Comparison of ENCODE assay signal across 10 cellular contexts in genomic region chr2:27079233-27080139, GRCh38. TPM values are rescaled to one million over a fixed set of nuclear protein-coding genes. Genes with fewer than 3 reads are reported as not detected.
A peak's percentile ranks its signal among the peaks of the same experiment; 100 is the strongest.
DNase-seq lines count a peak whose midpoint lies in the region; ATAC-seq, FAIRE-seq and TF ChIP-seq lines count a peak whose summit lies in the region.
"Had no signal": no experiment of that assay in that cellular context is flagged by ENCODE, and none has a peak within 500 bp of the region (broad histone marks: within the 10 kb centered on the region; RNA-seq: fewer than 3 reads in every experiment).

No MANE protein-coding gene starts in this region.

- peaks cover 5% of the 10 kb centered on the region; the same call in 1 of the 2 replicates for H3K23me2 ChIP-seq in H1 (ENCODE audit: low read depth, low read length)

- H2BK15ac ChIP-seq in H1 (ENCODE audit: low read length), result peak overlapping the region; percentile 88; the same call in 1 of the 2 replicates

- TF ChIP-seq CTCF in H1 (IDR thresholded peaks at IDR 0.05; ENCODE audit: control extremely low read depth in 1 of 3, insufficient read depth in 1 of 3, low read depth in 1 of 3, low read length in 3 of 3) (no peak), neural crest cell (conservative IDR thresholded peaks at IDR 0.05) (no peak), omental fat pad (IDR thresholded peaks at IDR 0.05) (no peak)

- H3K9me3 Mint-ChIP-seq in IgD-negative memory B cell, result no peaks in the 10 kb centered on the region
- no peaks in the 10 kb centered on the region for H3K9me3 Mint-ChIP-seq in neural crest cell
- H3K9me3 Mint-ChIP-seq in naive thymus-derived CD4-positive, alpha-beta T cell, result no peaks in the 10 kb centered on the region

- H3K36me3 ChIP-seq in ACC112 (ENCODE audit: insufficient read depth, low read length), result no peaks in the 10 kb centered on the region
- no peaks in the 10 kb centered on the region for H3K36me3 ChIP-seq in H1 (ENCODE audit: control insufficient read depth in 2 of 4, insufficient read depth in 4 of 4, low read length in 3 of 4)
- H3K36me3 ChIP-seq in naive thymus-derived CD4-positive, alpha-beta T cell (ENCODE audit: control insufficient read depth in 2 of 3, insufficient read depth in 3 of 3, low read length in 3 of 3), result no peaks in the 10 kb centered on the region

- H3K79me1 ChIP-seq in H1 (ENCODE audit: low read depth, low read length), result no peaks in the 10 kb centered on the region

- peak overlapping the region in 1 of 4 donors; percentile 23 for H3K4me3 Mint-ChIP-seq in IgD-negative memory B cell
- peak overlapping the region; percentile 61 for H3K4me3 Mint-ChIP-seq in neural crest cell
- no peak overlapping the region for H3K4me3 Mint-ChIP-seq in naive thymus-derived CD4-positive, alpha-beta T cell

- no peak for TF ChIP-seq RAD21 in H1 (IDR thresholded peaks at IDR 0.05 in 1 of 2, conservative IDR thresholded peaks at IDR 0.05 in 1 of 2; ENCODE audit: low read depth in 2 of 2, low read length in 2 of 2)

- H3K27ac Mint-ChIP-seq in IgD-negative memory B cell (peak overlapping the region in 2 of 3 donors; percentile 26 to 59), neural crest cell (ENCODE audit: unreplicated experiment) (peak overlapping the region; percentile 89)
- peak overlapping the region in 4 of 9 donors; percentile 79 to 97 (median 96) for H3K27ac Mint-ChIP-seq in naive thymus-derived CD4-positive, alpha-beta T cell

- H3K9ac ChIP-seq in H1 (replicated peaks in 1 of 4; ENCODE audit: extremely low read depth in 1 of 4, low read depth in 3 of 4, low read length in 3 of 4), result no peak overlapping the region

- no peak overlapping the region for H2BK120ac ChIP-seq in H1 (replicated peaks; ENCODE audit: low read depth, low read length)

- no peaks in the 10 kb centered on the region for H3K27me3 ChIP-seq in ACC112 (ENCODE audit: insufficient read depth, low read length)
- peaks cover 0 to 3% (median 0%) of the 10 kb centered on the region in 4 experiments; a peak in 1 of 7 replicates for H3K27me3 ChIP-seq in H1 (replicated peaks in 1 of 4; ENCODE audit: control insufficient read depth in 3 of 4, extremely low read depth in 1 of 4, insufficient read depth in 3 of 4, low read length in 3 of 4)
- H3K27me3 ChIP-seq in naive thymus-derived CD4-positive, alpha-beta T cell (ENCODE audit: control insufficient read depth in 2 of 2, insufficient read depth in 2 of 2, low read length in 2 of 2), result no peaks in the 10 kb centered on the region

- H2BK12ac ChIP-seq in H1 (ENCODE audit: low read depth, low read length), result no peak overlapping the region

- no peaks in the 10 kb centered on the region for H4K20me1 ChIP-seq in H1 (replicated peaks in 1 of 2; ENCODE audit: control insufficient read depth in 1 of 2, insufficient read depth in 2 of 2, low read length in 2 of 2)

- intact Hi-C loops in naive thymus-derived CD4-positive, alpha-beta T cell (cut with micrococcal nuclease), result loop anchor here (2.0 to 10.0 kb wide), 5 partner anchors 119 to 1675 kb away; partner anchors contain the start of genes CCDC121 (in 1 of the 2), EIF2B4 (in 1 of the 2), GPN1 (in 1 of the 2) and IFT172 (in 1 of the 2)

- no peak overlapping the region for H3K23ac ChIP-seq in H1 (ENCODE audit: insufficient read length)

- ATAC-seq in naive thymus-derived CD4-positive, alpha-beta T cell, result no peak
- no peak for ATAC-seq in omental fat pad (ENCODE audit: low FRiP score)

- CTCF ChIA-PET in H1 (lab: Charles Lee; ENCODE audit: partially characterized antibody), result interaction anchor here (1.4 to 16.5 kb wide), 7 partner anchors 15 to 227 kb away, joined by 3 to 160 read pairs (median 4); partner anchors contain the start of gene AGBL5
- CTCF ChIA-PET in naive thymus-derived CD4-positive, alpha-beta T cell (lab: Charles Lee), result interaction anchor here (0.7 kb wide), 1 partner anchor 61 kb away, joined by 3 read pairs; no protein-coding TSS in a partner anchor

- H2BK20ac ChIP-seq in H1 (ENCODE audit: low read length), result no peak overlapping the region

- H3K4me1 Mint-ChIP-seq in IgD-negative memory B cell, result peaks cover 23 to 31% (median 25%) of the 10 kb centered on the region in 3 donors
- peaks cover 56% of the 10 kb centered on the region for H3K4me1 Mint-ChIP-seq in neural crest cell
- peaks cover 27 to 53% (median 45%) of the 10 kb centered on the region in 7 donors for H3K4me1 Mint-ChIP-seq in naive thymus-derived CD4-positive, alpha-beta T cell

- no peak overlapping the region for H2BK5ac ChIP-seq in H1 (ENCODE audit: low read depth, low read length)

- no peak overlapping the region for H3K14ac ChIP-seq in H1 (ENCODE audit: insufficient read length)

- H3K18ac ChIP-seq in H1 (ENCODE audit: extremely low read depth, low read length), result no peak overlapping the region; the same call in 1 of the 2 replicates

- no peak overlapping the region for H4K91ac ChIP-seq in H1 (replicated peaks; ENCODE audit: insufficient read length, low read length)

- 92% methylated on average over 14 of the region's 14 CpGs; no CpG with 5 or more reads in 1 of the 2 experiments for WGBS in H1 (ENCODE audit: extremely low coverage in 1 of 2, insufficient coverage in 1 of 2, insufficient read length in 1 of 2, insufficient replicate concordance in 2 of 2, low coverage in 1 of 2, low lambda C conversion rate in 2 of 2, missing lambda C conversion rate in 1 of 2), 2 experiments

- FAIRE-seq in H1 (lab: Jason Lieb, UNC), result no peak
- FAIRE-seq: keratinocyte had no signal

- H3K79me2 ChIP-seq in ACC112 (ENCODE audit: control insufficient read depth, insufficient read depth, low read length, unreplicated experiment), result peaks cover 25% of the 10 kb centered on the region
- no peaks in the 10 kb centered on the region for H3K79me2 ChIP-seq in H1 (ENCODE audit: control insufficient read depth in 1 of 2, insufficient read depth in 2 of 2, low read length in 2 of 2)

- POLR2A ChIA-PET in H1 (lab: Charles Lee; ENCODE audit: partially characterized antibody), result interaction anchor here (0.7 to 1.6 kb wide), 5 partner anchors 24 to 164 kb away, joined by 3 to 5 read pairs (median 3); partner anchors contain the start of gene AGBL5
- POLR2A ChIA-PET in naive thymus-derived CD4-positive, alpha-beta T cell (lab: Charles Lee), result interaction anchor here (11.1 kb wide), 1 partner anchor 6 kb away, joined by 134 read pairs; the partner anchor contains the start of gene OST4

- H3K4me2 ChIP-seq in H1 (ENCODE audit: insufficient read depth in 1 of 2, low read depth in 2 of 2, low read length in 2 of 2), result 0 out of 4 replicates have a peak overlapping the region, but pooled peaks of 1 of the 2 experiments have one; percentile 19

- H3K9me3 ChIP-seq in H1 (ENCODE audit: insufficient read depth in 2 of 2, low read depth in 1 of 2, low read length in 1 of 2), result no peaks in the 10 kb centered on the region
- no peaks in the 10 kb centered on the region for H3K9me3 ChIP-seq in naive thymus-derived CD4-positive, alpha-beta T cell (ENCODE audit: control insufficient read depth in 2 of 3, low read length in 3 of 3)

- H3K27ac ChIP-seq in ACC112 (ENCODE audit: low read depth, low read length), result peak overlapping the region; percentile 62
- no peak overlapping the region for H3K27ac ChIP-seq in H1 (ENCODE audit: low read depth, low read length)
- no peak overlapping the region for H3K27ac ChIP-seq in naive thymus-derived CD4-positive, alpha-beta T cell (ENCODE audit: low read depth, low read length)

- H2AK5ac ChIP-seq in H1 (ENCODE audit: low read depth, low read length), result 0 out of 2 replicates have a peak overlapping the region, but pooled peaks have one; percentile 11

- peak overlapping the region; percentile 64; the same call in 1 of the 2 replicates for H4K8ac ChIP-seq in H1 (ENCODE audit: extremely low read depth, insufficient read depth, low read length)

- H2AFZ ChIP-seq in ACC112 (ENCODE audit: low read length, unreplicated experiment) (peak overlapping the region; percentile 32), H1 (ENCODE audit: low read length) (no peak overlapping the region)

- no peak for DNase-seq in H1 (ENCODE audit: low read depth in 1 of 2, low spot score in 2 of 2)
- DNase-seq in neural crest cell (ENCODE audit: low read depth, low spot score), result no peak
- no peak for DNase-seq in naive thymus-derived CD4-positive, alpha-beta T cell
- DNase-seq in omental fat pad (ENCODE audit: low spot score), result no peak
- DNase-seq in NCI-H1930 (lab: John Stamatoyannopoulos, UW), result no peak
- DNase-seq in NCI-H345 treated with DMSO at 0.1 percent for 48 hours (lab: John Stamatoyannopoulos, UW; ENCODE audit: unreplicated experiment), result no peak
- DNase-seq: stimulated activated CD4-positive, alpha-beta T cell treated with anti-CD3 and anti-CD28 coated beads, Interleukin-4, amount 100 ng/mL, for 24 hours had no signal

- no peak overlapping the region for H4K5ac ChIP-seq in H1 (ENCODE audit: insufficient read length, low read depth, low read length)

- no peak overlapping the region for H3K4ac ChIP-seq in H1 (replicated peaks; ENCODE audit: insufficient read length, low read depth, low read length)

- H3K36me3 Mint-ChIP-seq in IgD-negative memory B cell, result no peaks in the 10 kb centered on the region
- H3K36me3 Mint-ChIP-seq in neural crest cell (ENCODE audit: low read depth), result no peaks in the 10 kb centered on the region
- H3K36me3 Mint-ChIP-seq in naive thymus-derived CD4-positive, alpha-beta T cell, result peaks cover 0 to 1% (median 0%) of the 10 kb centered on the region in 5 donors

- H3K56ac ChIP-seq in H1 (replicated peaks; ENCODE audit: insufficient read length, low read depth, low read length), result no peak overlapping the region

- no peak for TF ChIP-seq POLR2A in H1 (IDR thresholded peaks at IDR 0.05; ENCODE audit: control extremely low read depth in 1 of 2, low read depth in 2 of 2, low read length in 2 of 2)

- peak overlapping the region; percentile 93 for H3K4me3 ChIP-seq in ACC112 (ENCODE audit: low read depth, low read length)
- no peak overlapping the region for H3K4me3 ChIP-seq in H1 (ENCODE audit: extremely low read depth in 1 of 4, insufficient read depth in 2 of 4, low read depth in 3 of 4, low read length in 4 of 4)
- no peak overlapping the region for H3K4me3 ChIP-seq in naive thymus-derived CD4-positive, alpha-beta T cell (ENCODE audit: low read length)

- TF ChIP-seq EP300 in H1 (IDR thresholded peaks at IDR 0.05; ENCODE audit: borderline replicate concordance in 1 of 2, low read depth in 2 of 2, low read length in 2 of 2), result no peak

- H3K27me3 Mint-ChIP-seq in IgD-negative memory B cell (no peaks in the 10 kb centered on the region), neural crest cell (ENCODE audit: low read depth) (peaks cover 3% of the 10 kb centered on the region)
- no peaks in the 10 kb centered on the region for H3K27me3 Mint-ChIP-seq in naive thymus-derived CD4-positive, alpha-beta T cell

- H3K4me1 ChIP-seq in ACC112 (ENCODE audit: control insufficient read depth, insufficient read depth, low read length, unreplicated experiment), result peaks cover 32% of the 10 kb centered on the region
- peaks cover 0 to 19% (median 13%) of the 10 kb centered on the region in 4 experiments; a peak in 6 of 7 replicates for H3K4me1 ChIP-seq in H1 (replicated peaks in 1 of 4; ENCODE audit: control insufficient read depth in 3 of 4, insufficient read depth in 4 of 4, low read length in 3 of 4)
- H3K4me1 ChIP-seq in naive thymus-derived CD4-positive, alpha-beta T cell (ENCODE audit: control insufficient read depth in 2 of 2, insufficient read depth in 2 of 2, low read length in 2 of 2), result peaks cover 18 to 32% of the 10 kb centered on the region in 2 donors

RNA-seq across cellular contexts. Expression of gene EMILIN1, which starts 1.1 kb away (rescaled TPM):
- 0.61 TPM for polyA plus RNA-seq in IgD-negative memory B cell
- total RNA-seq in H1 (2021; fragmentation: NEBNext Ultra II Directional; extraction: Animal tissue kit (Norgen Biotek cat#: 25700)), result 2.9 and 3.0 TPM in 2 replicates
- 1.9 and 3.1 TPM in 2 replicates for polyA plus RNA-seq in H1 (2011; rRNA removed)
- polyA plus RNA-seq in H1 (2011; cell fraction: cytosol; rRNA removed), result 2.0 TPM
- 2.9 TPM for polyA plus RNA-seq in H1 (2011; cell fraction: nucleus; rRNA removed)
- polyA plus RNA-seq in H1 (2012, experiment 1 of 2), result 0.61 to 2.3 TPM (median 1.8 TPM) in 4 replicates
- 1.1 TPM for polyA plus RNA-seq in H1 (2012, experiment 2 of 2)
- polyA plus RNA-seq in H1 (2013, experiment 1 of 2), result 3.0 TPM
- 2.4 TPM for polyA plus RNA-seq in H1 (2013, experiment 2 of 2)
- 0.28 and 0.66 TPM in 2 replicates for polyA minus RNA-seq in H1 (2011; rRNA and poly(A)+ RNA removed)
- 1.9 TPM for polyA minus RNA-seq in H1 (2011; cell fraction: cytosol; rRNA and poly(A)+ RNA removed)
- polyA minus RNA-seq in H1 (2011; cell fraction: nucleus; rRNA and poly(A)+ RNA removed), result 1.8 TPM
- 22.6 and 24.1 TPM in 2 replicates for total RNA-seq in neural crest cell
- total RNA-seq in naive thymus-derived CD4-positive, alpha-beta T cell, result 1 to 10 TPM in 1 of 5 experiments, under 1 TPM in 4; 0.35 to 1.4 (median 0.61) TPM
- 1 to 10 TPM in 1 of 2 donors, under 1 TPM in 1; 0.89 to 1.1 TPM for polyA plus RNA-seq in naive thymus-derived CD4-positive, alpha-beta T cell
- total RNA-seq in omental fat pad, result 10 to 100 TPM; 27.5 to 62.7 (median 41.2) TPM

RNA-seq across cellular contexts. Expression of gene KHK, which starts 7.1 kb away (rescaled TPM):
- 6.5 TPM for polyA plus RNA-seq in IgD-negative memory B cell
- 17.7 and 20.5 TPM in 2 replicates for total RNA-seq in H1 (2021; fragmentation: NEBNext Ultra II Directional; extraction: Animal tissue kit (Norgen Biotek cat#: 25700))
- polyA plus RNA-seq in H1 (2011; rRNA removed), result 11.0 and 14.5 TPM in 2 replicates
- 10.0 TPM for polyA plus RNA-seq in H1 (2011; cell fraction: cytosol; rRNA removed)
- polyA plus RNA-seq in H1 (2011; cell fraction: nucleus; rRNA removed), result 17.9 TPM
- 15.1 to 19.4 TPM (median 16.9 TPM) in 4 replicates for polyA plus RNA-seq in H1 (2012, experiment 1 of 2)
- 12.6 TPM for polyA plus RNA-seq in H1 (2012, experiment 2 of 2)
- polyA plus RNA-seq in H1 (2013, experiment 1 of 2), result 7.6 TPM
- polyA plus RNA-seq in H1 (2013, experiment 2 of 2), result 7.1 TPM
- 6.8 and 9.2 TPM in 2 replicates for polyA minus RNA-seq in H1 (2011; rRNA and poly(A)+ RNA removed)
- polyA minus RNA-seq in H1 (2011; cell fraction: cytosol; rRNA and poly(A)+ RNA removed), result 2.9 TPM
- 3.9 TPM for polyA minus RNA-seq in H1 (2011; cell fraction: nucleus; rRNA and poly(A)+ RNA removed)
- 10.0 and 10.6 TPM in 2 replicates for total RNA-seq in neural crest cell
- total RNA-seq in naive thymus-derived CD4-positive, alpha-beta T cell, result 10 to 100 TPM in 1 of 5 experiments, 1 to 10 TPM in 4; 5.8 to 13.8 (median 6.2) TPM
- 1 to 10 TPM; 7.6 to 8.8 TPM for polyA plus RNA-seq in naive thymus-derived CD4-positive, alpha-beta T cell
- 1 to 10 TPM; 1.6 to 3.3 (median 2.1) TPM for total RNA-seq in omental fat pad

RNA-seq across cellular contexts. Expression of gene OST4, which starts 8.0 kb away (rescaled TPM):
- polyA plus RNA-seq in IgD-negative memory B cell (723 TPM), H1 (2011; rRNA removed) (865 and 906 TPM in 2 replicates)
- total RNA-seq in H1 (2021; fragmentation: NEBNext Ultra II Directional; extraction: Animal tissue kit (Norgen Biotek cat#: 25700)), result 212 and 225 TPM in 2 replicates
- polyA plus RNA-seq in H1 (2011; cell fraction: cytosol; rRNA removed), result 368 TPM
- polyA plus RNA-seq in H1 (2011; cell fraction: nucleus; rRNA removed), result 358 TPM
- polyA plus RNA-seq in H1 (2012, experiment 1 of 2), result 242 to 359 TPM (median 313 TPM) in 4 replicates
- polyA plus RNA-seq in H1 (2012, experiment 2 of 2), result 550 TPM
- 754 TPM for polyA plus RNA-seq in H1 (2013, experiment 1 of 2)
- polyA plus RNA-seq in H1 (2013, experiment 2 of 2), result 766 TPM
- polyA minus RNA-seq in H1 (2011; rRNA and poly(A)+ RNA removed), result 164 and 185 TPM in 2 replicates
- polyA minus RNA-seq in H1 (2011; cell fraction: cytosol; rRNA and poly(A)+ RNA removed), result 376 TPM
- 147 TPM for polyA minus RNA-seq in H1 (2011; cell fraction: nucleus; rRNA and poly(A)+ RNA removed)
- total RNA-seq in neural crest cell (232 and 236 TPM in 2 replicates), omental fat pad (100 to 1,000 TPM; 221 to 396 (median 282) TPM)
- total RNA-seq in naive thymus-derived CD4-positive, alpha-beta T cell, result 100 to 1,000 TPM; 241 to 398 (median 263) TPM
- polyA plus RNA-seq in naive thymus-derived CD4-positive, alpha-beta T cell, result 100 to 1,000 TPM; 747 to 884 TPM

RNA-seq across cellular contexts. Expression of gene AGBL5, which starts 28.0 kb away (rescaled TPM):
- polyA plus RNA-seq in IgD-negative memory B cell, result 10.8 TPM
- total RNA-seq in H1 (2021; fragmentation: NEBNext Ultra II Directional; extraction: Animal tissue kit (Norgen Biotek cat#: 25700)), result 45.4 and 51.0 TPM in 2 replicates
- polyA plus RNA-seq in H1 (2011; rRNA removed), result 62.0 and 82.0 TPM in 2 replicates
- polyA plus RNA-seq in H1 (2011; cell fraction: cytosol; rRNA removed), result 61.5 TPM
- 68.2 TPM for polyA plus RNA-seq in H1 (2011; cell fraction: nucleus; rRNA removed)
- 45.8 to 52.7 TPM (median 47.1 TPM) in 4 replicates for polyA plus RNA-seq in H1 (2012, experiment 1 of 2)
- 50.1 TPM for polyA plus RNA-seq in H1 (2012, experiment 2 of 2)
- 31.9 TPM for polyA plus RNA-seq in H1 (2013, experiment 1 of 2)
- 32.3 TPM for polyA plus RNA-seq in H1 (2013, experiment 2 of 2)
- 77.2 and 83.3 TPM in 2 replicates for polyA minus RNA-seq in H1 (2011; rRNA and poly(A)+ RNA removed)
- 35.4 TPM for polyA minus RNA-seq in H1 (2011; cell fraction: cytosol; rRNA and poly(A)+ RNA removed)
- polyA minus RNA-seq in H1 (2011; cell fraction: nucleus; rRNA and poly(A)+ RNA removed), result 32.2 TPM
- 67.2 and 67.7 TPM in 2 replicates for total RNA-seq in neural crest cell
- total RNA-seq in naive thymus-derived CD4-positive, alpha-beta T cell, result 10 to 100 TPM in 4 of 5 experiments, 1 to 10 TPM in 1; 7.6 to 15.7 (median 12.4) TPM
- polyA plus RNA-seq in naive thymus-derived CD4-positive, alpha-beta T cell, result 10 to 100 TPM in 1 of 2 donors, 1 to 10 TPM in 1; 8.0 to 10.4 TPM
- total RNA-seq in omental fat pad, result 10 to 100 TPM in 2 of 4 donors, 1 to 10 TPM in 2; 6.8 to 14.4 (median 10.3) TPM

RNA-seq across cellular contexts. Expression of gene CGREF1, which starts 39.4 kb away (rescaled TPM):
- not detected for polyA plus RNA-seq in IgD-negative memory B cell
- 3.4 and 3.5 TPM in 2 replicates for total RNA-seq in H1 (2021; fragmentation: NEBNext Ultra II Directional; extraction: Animal tissue kit (Norgen Biotek cat#: 25700))
- polyA plus RNA-seq in H1 (2011; rRNA removed), result 2.5 and 3.7 TPM in 2 replicates
- polyA plus RNA-seq in H1 (2011; cell fraction: cytosol; rRNA removed), result 3.6 TPM
- polyA plus RNA-seq in H1 (2011; cell fraction: nucleus; rRNA removed), result 4.3 TPM
- 2.3 to 4.1 TPM (median 3.1 TPM) in 4 replicates for polyA plus RNA-seq in H1 (2012, experiment 1 of 2)
- 1.6 TPM for polyA plus RNA-seq in H1 (2012, experiment 2 of 2)
- 6.9 TPM for polyA plus RNA-seq in H1 (2013, experiment 1 of 2)
- polyA plus RNA-seq in H1 (2013, experiment 2 of 2), result 7.4 TPM
- polyA minus RNA-seq in H1 (2011; rRNA and poly(A)+ RNA removed), result 2.1 and 2.7 TPM in 2 replicates
- 2.7 TPM for polyA minus RNA-seq in H1 (2011; cell fraction: cytosol; rRNA and poly(A)+ RNA removed)
- polyA minus RNA-seq in H1 (2011; cell fraction: nucleus; rRNA and poly(A)+ RNA removed), result 1.00 TPM
- 1.3 and 2.1 TPM in 2 replicates for total RNA-seq in neural crest cell
- 1 to 10 TPM in 1 of 5 experiments, under 1 TPM in 3, not detected in 1; 0.34 to 3.5 (median 0.54) TPM for total RNA-seq in naive thymus-derived CD4-positive, alpha-beta T cell
- polyA plus RNA-seq in naive thymus-derived CD4-positive, alpha-beta T cell, result under 1 TPM; 0.45 to 0.50 TPM
- total RNA-seq in omental fat pad, result 1 to 10 TPM; 1.3 to 9.3 (median 5.5) TPM
